Comparison of ENCODE assay signal across 11 cellular contexts in genomic region chr15:84082739-84083138, GRCh38.
"Had no signal": no experiment of that assay in that cellular context is flagged by ENCODE, and none has a peak within 500 bp of the region (broad histone marks: within the 10 kb centered on the region; RNA-seq: fewer than 3 reads in every experiment).

No MANE protein-coding gene starts in this region.

- DNase-seq: activated CD4-positive, alpha-beta memory T cell treated with anti-CD3 and anti-CD28 coated beads, Interleukin-2, amount 10 ng/mL, durations not matched to agents 7 days and 5 days; activated CD4-positive, alpha-beta T cell treated with anti-CD3 and anti-CD28 coated beads for 36 hours; activated CD8-positive, alpha-beta memory T cell treated with anti-CD3 and anti-CD28 coated beads, Interleukin-2, amount 50 U/mL, for 4 hours; activated naive CD4-positive, alpha-beta T cell; endodermal cell; left ventricle myocardium superior; mesendoderm; stimulated activated CD4-positive, alpha-beta T cell treated with anti-CD3 and anti-CD28 coated beads, Interleukin-12 subunit alpha, Interleukin-12 subunit beta, amount 100 ng/mL, for 4 hours; stimulated activated naive CD4-positive, alpha-beta T cell; T-helper 9 cell had no signal

- H3K4me3 ChIP-seq: suprapubic skin had no signal

- H3K9me3 ChIP-seq: suprapubic skin had no signal

- ATAC-seq: activated CD4-positive, alpha-beta T cell treated with anti-CD3 and anti-CD28 coated beads for 36 hours; left ventricle myocardium superior had no signal

- H3K27ac ChIP-seq: suprapubic skin had no signal

- H3K36me3 ChIP-seq: suprapubic skin had no signal
